Comparison of ENCODE assay signal across 1 cellular context in genomic region chr6:28489366-28490190, GRCh38.
TF ChIP-seq lines count a peak whose summit lies in the region.

No MANE protein-coding gene starts in this region.

TF ChIP-seq in K562, 482 proteins besides CTCF, POLR2A, EP300 and RAD21 (continued from another document and continues in another):
- no peak for TF ChIP-seq ZNF655 (CRISPR knock-in tag; IDR thresholded peaks at IDR 0.05)
- no peak for TF ChIP-seq IFI16 (CRISPR knock-in tag; IDR thresholded peaks at IDR 0.05)
- TF ChIP-seq HOMEZ (CRISPR knock-in tag; IDR thresholded peaks at IDR 0.05), result no peak
- TF ChIP-seq SIN3B (IDR thresholded peaks at IDR 0.05; ENCODE audit: low read depth), result no peak
- TF ChIP-seq ZBTB12 (CRISPR knock-in tag; IDR thresholded peaks at IDR 0.05), result peak; percentile 57
- no peak for TF ChIP-seq NR2C2 (CRISPR knock-in tag; IDR thresholded peaks at IDR 0.05)
- TF ChIP-seq NR2C2 (tag; IDR thresholded peaks at IDR 0.05), result peak; percentile 84
- TF ChIP-seq CTCFL (IDR thresholded peaks at IDR 0.05; ENCODE audit: borderline replicate concordance, insufficient read depth, low read depth, low read length, poor library complexity, severe bottlenecking), result peak; percentile 11
- no peak for TF ChIP-seq ETV5 (CRISPR knock-in tag; IDR thresholded peaks at IDR 0.05; ENCODE audit: low read depth)
- TF ChIP-seq ATF4 (CRISPR knock-in tag; IDR thresholded peaks at IDR 0.05), result 0 out of 2 replicates have a peak, but pooled peaks have one; percentile 7
- peak; percentile 69; the same call in 1 of the 2 replicates for TF ChIP-seq ZKSCAN8 (CRISPR knock-in tag; IDR thresholded peaks at IDR 0.05)
- TF ChIP-seq SETDB1 (IDR thresholded peaks at IDR 0.05; ENCODE audit: low read length), result no peak
- no peak; the same call in 1 of the 2 replicates for TF ChIP-seq TCF3 (CRISPR knock-in tag; IDR thresholded peaks at IDR 0.05)
- TF ChIP-seq ZFX (CRISPR knock-in tag; IDR thresholded peaks at IDR 0.05), result peak; percentile 96
- TF ChIP-seq SMARCA4 (IDR thresholded peaks at IDR 0.05), result 0 out of 2 replicates have a peak, but pooled peaks have one; percentile 30
- peak; percentile 35 for TF ChIP-seq NCOR1 (IDR thresholded peaks at IDR 0.05)
- 0 out of 2 replicates have a peak, but pooled peaks have one; percentile 69 for TF ChIP-seq FOXP1 (CRISPR knock-in tag; IDR thresholded peaks at IDR 0.05)
- TF ChIP-seq CHD1 (IDR thresholded peaks at IDR 0.05; ENCODE audit: low read length), result no peak
- TF ChIP-seq HSF4 (CRISPR knock-in tag; IDR thresholded peaks at IDR 0.05; ENCODE audit: borderline replicate concordance), result no peak
- peak; percentile 53 to 64 for TF ChIP-seq AFF1 (IDR thresholded peaks at IDR 0.05; ENCODE audit: low read depth in 1 of 2, partially characterized antibody in 2 of 2)
- peak; percentile 26; the same call in 1 of the 2 replicates for TF ChIP-seq RERE (CRISPR knock-in tag; IDR thresholded peaks at IDR 0.05; ENCODE audit: borderline replicate concordance)
- TF ChIP-seq ZSCAN29 (IDR thresholded peaks at IDR 0.05), result peak; percentile 77; the same call in 1 of the 2 replicates
- peak; percentile 29; the same call in 1 of the 2 replicates for TF ChIP-seq NFATC3 (IDR thresholded peaks at IDR 0.05)
- no peak for TF ChIP-seq FUS (optimal IDR thresholded peaks at IDR 0.05; ENCODE audit: low read depth, low read length)
- peak; percentile 21; the same call in 1 of the 2 replicates for TF ChIP-seq RREB1 (CRISPR knock-in tag; IDR thresholded peaks at IDR 0.05)
- no peak for TF ChIP-seq DEAF1 (CRISPR knock-in tag; IDR thresholded peaks at IDR 0.05)
- 0 out of 2 replicates have a peak, but pooled peaks have one; percentile 7 for TF ChIP-seq TEAD4 (IDR thresholded peaks at IDR 0.05; ENCODE audit: low read length)
- no peak for TF ChIP-seq TEAD4 (CRISPR knock-in tag; IDR thresholded peaks at IDR 0.05; ENCODE audit: borderline replicate concordance)
- no peak for TF ChIP-seq MCM3 (IDR thresholded peaks at IDR 0.05)
